In the genomic region with DNA sequence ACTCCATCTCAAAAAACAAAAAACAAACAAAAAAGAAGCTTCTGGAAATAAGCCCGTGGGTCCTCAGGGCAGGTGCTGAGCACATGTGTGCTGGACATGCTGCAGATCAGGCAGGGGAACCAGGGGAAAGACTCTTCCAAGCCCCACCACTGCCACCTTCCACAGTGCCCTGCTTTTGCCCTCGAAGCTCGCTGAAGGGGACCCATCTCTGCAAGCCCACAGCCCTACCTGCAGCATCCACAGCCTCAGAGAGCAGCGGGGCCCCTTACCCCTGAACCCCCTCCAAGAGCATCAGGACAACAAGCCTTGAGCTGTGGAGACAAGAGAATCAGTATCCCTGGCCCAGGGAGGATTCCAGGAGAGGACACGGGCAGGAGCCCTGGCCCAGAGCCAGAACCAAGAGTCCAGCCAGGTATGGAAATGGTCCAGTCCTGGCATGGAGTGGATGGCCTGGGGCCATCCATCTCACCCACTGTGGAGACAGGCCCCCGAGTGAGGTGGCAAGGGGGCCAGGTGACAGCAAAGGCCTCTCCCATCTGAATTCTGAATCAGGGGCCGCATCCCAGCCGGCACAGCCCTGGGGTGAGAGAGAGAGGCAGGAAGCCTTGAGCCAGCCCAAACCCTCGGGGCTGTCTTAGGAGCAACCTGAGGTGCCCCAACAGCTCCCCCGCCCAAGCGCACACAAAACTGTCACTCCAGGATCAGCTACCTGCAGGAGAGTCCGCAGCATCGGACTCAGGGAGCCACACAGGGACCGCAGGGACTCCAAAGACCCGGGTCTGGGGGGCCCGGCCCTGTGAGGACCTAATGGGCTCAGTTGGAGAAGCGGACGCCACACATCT, we compare ENCODE assay signal across 22 cellular contexts.
"Had no signal": no experiment of that assay in that cellular context is flagged by ENCODE, and none has a peak within 500 bp of the region (broad histone marks: within the 10 kb centered on the region; RNA-seq: fewer than 3 reads in every experiment).

No MANE protein-coding gene starts in this region.

- H3K9me3 ChIP-seq: gastrocnemius medialis, heart right ventricle, psoas muscle, testis, transverse colon had no signal

- H3K27ac ChIP-seq: dorsolateral prefrontal cortex, gastrocnemius medialis, heart right ventricle, parathyroid adenoma, psoas muscle, skin epidermis, testis, transverse colon had no signal

- H3K36me3 ChIP-seq: gastrocnemius medialis, heart right ventricle, transverse colon had no signal

- H3K4me1 ChIP-seq: gastrocnemius medialis, heart right ventricle, parathyroid adenoma, psoas muscle, testis, transverse colon had no signal

- DNase-seq: cortex of kidney; effector memory CD4-positive, alpha-beta T cell; gastrocnemius medialis; heart right ventricle; hypothalamus; islet precursor cell; left ventricle myocardium superior; mesenchymal stem cell; naive B cell; occipital lobe; psoas muscle; retina; stimulated activated CD4-positive, alpha-beta T cell treated with anti-CD3 and anti-CD28 coated beads, Interleukin-2, amount 100 ng/mL, for 24 hours; stimulated activated CD4-positive, alpha-beta T cell treated with anti-CD3 and anti-CD28 coated beads, Interleukin-4, amount 100 ng/mL, for 4 hours; stimulated activated naive B cell treated with anti-CD40 and anti-IgM and Interleukin-4, amounts not matched to agents 10 μg/mL and 1 μg/mL and 100 μg/mL, for 72 hours; stimulated activated naive CD8-positive, alpha-beta T cell treated with anti-CD3 and anti-CD28 coated beads, Interleukin-15, amount 100 ng/mL, for 72 hours; testis; transverse colon had no signal

- H3K27me3 ChIP-seq: dorsolateral prefrontal cortex, gastrocnemius medialis, testis, transverse colon had no signal

- H3K4me3 ChIP-seq: dorsolateral prefrontal cortex, gastrocnemius medialis, heart right ventricle, lung, psoas muscle, skin epidermis, testis, transverse colon had no signal

- ATAC-seq: gastrocnemius medialis; left ventricle myocardium superior; psoas muscle; stimulated activated naive B cell treated with anti-CD40 and anti-IgM and Interleukin-4, amounts not matched to agents 10 μg/mL and 1 μg/mL and 100 μg/mL, for 72 hours; stimulated activated naive CD8-positive, alpha-beta T cell treated with anti-CD3 and anti-CD28 coated beads, Interleukin-15, amount 100 ng/mL, for 72 hours had no signal
